In the genomic region with DNA sequence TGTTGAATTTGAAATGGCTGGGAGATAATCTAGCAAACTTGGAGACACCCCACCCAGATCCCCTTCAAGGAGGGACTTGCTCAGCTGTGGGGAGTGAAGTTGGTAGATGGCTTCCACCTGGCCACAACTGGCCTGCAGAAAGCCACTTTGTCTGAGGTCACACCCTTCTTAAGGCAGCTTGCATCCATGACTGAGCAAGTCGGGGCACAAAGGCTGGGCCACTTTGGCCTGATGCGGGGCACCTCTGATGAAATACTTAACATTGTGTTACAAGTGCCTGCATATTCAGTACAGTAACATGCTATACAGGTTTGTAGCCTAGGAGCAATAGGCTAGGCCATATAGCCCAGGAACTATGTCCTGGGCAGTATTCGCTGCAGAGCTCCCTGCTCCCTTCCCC, we compare ENCODE assay signal across 18 cellular contexts. TPM values are rescaled to one million over a fixed set of nuclear protein-coding genes. Genes with fewer than 3 reads are reported as not detected.
DNase-seq lines count a peak whose midpoint lies in the region; ATAC-seq, FAIRE-seq and TF ChIP-seq lines count a peak whose summit lies in the region.
"Had no signal": no experiment of that assay in that cellular context is flagged by ENCODE, and none has a peak within 500 bp of the region (broad histone marks: within the 10 kb centered on the region; RNA-seq: fewer than 3 reads in every experiment).

No MANE protein-coding gene starts in this region.

- no peak for TF ChIP-seq POLR2A in K562 (conservative IDR thresholded peaks at IDR 0.05)

- H3K4me1 ChIP-seq in K562 (replicated peaks in 1 of 2; ENCODE audit: control insufficient read depth in 2 of 2, insufficient read depth in 2 of 2, low read length in 2 of 2) (no peaks in the 10 kb centered on the region; a peak in 2 of 5 replicates), mesendoderm (ENCODE audit: control insufficient read depth, low read depth, low read length) (no peaks in the 10 kb centered on the region), PC-9 (replicated peaks; ENCODE audit: insufficient read depth) (peaks cover 12% of the 10 kb centered on the region)
- H3K4me1 ChIP-seq: HAP-1 had no signal

- H3K9me1 ChIP-seq in K562 (ENCODE audit: control insufficient read depth, insufficient read depth, low read length): no peaks in the 10 kb centered on the region

- peaks cover 10% of the 10 kb centered on the region; the same call in 1 of the 3 replicates for H3K36me3 ChIP-seq in K562 (ENCODE audit: control insufficient read depth, insufficient read depth, low read length)
- H3K36me3 ChIP-seq in mesendoderm (ENCODE audit: control insufficient read depth, insufficient read depth, low read length): no peaks in the 10 kb centered on the region
- no peaks in the 10 kb centered on the region for H3K36me3 ChIP-seq in PC-9 (ENCODE audit: low read depth)
- H3K36me3 ChIP-seq: HAP-1 had no signal

- H3K9me2 ChIP-seq in PC-9 (ENCODE audit: insufficient read depth): no peaks in the 10 kb centered on the region

- POLR2A ChIA-PET in K562 (lab: Yijun Ruan, JAX): interaction anchor here (4.3 kb wide), 1 partner anchor 13 kb away, joined by 18 read pairs; the partner anchor contains the start of gene RPL37A
- POLR2A ChIA-PET in PC-9 (lab: Charles Lee; ENCODE audit: unreplicated experiment): no interaction called here

- H3K79me2 ChIP-seq in K562 (ENCODE audit: control insufficient read depth, insufficient read depth, low read length) (no peaks in the 10 kb centered on the region), mesendoderm (ENCODE audit: control insufficient read depth, insufficient read depth, low read length) (no peaks in the 10 kb centered on the region), PC-9 (ENCODE audit: low read depth) (no peaks in the 10 kb centered on the region)

- peak; percentile 64 for ATAC-seq in K562
- no peak for ATAC-seq in HG02840 (IDR thresholded peaks at IDR 0.05; ENCODE audit: low FRiP score, unreplicated experiment)

- H3K79me1 ChIP-seq in mesendoderm (ENCODE audit: low read length): no peaks in the 10 kb centered on the region

- peak; percentile 12 for DNase-seq in SKM-1 treated with dmso at 0.1 percent for 144 hours (lab: John Stamatoyannopoulos, UW; ENCODE audit: unreplicated experiment)
- no peak for DNase-seq in SKM-1 (lab: John Stamatoyannopoulos, UW; ENCODE audit: unreplicated experiment)
- peak in 1 of 2 experiments; percentile 40 for DNase-seq in HL-60 (ENCODE audit: low read depth in 1 of 2, low spot score in 1 of 2)
- no peak for DNase-seq in K562 (ENCODE audit: extremely low read depth in 1 of 4, low spot score in 3 of 4)
- no peak for DNase-seq in mesendoderm
- DNase-seq in PC-9: no peak
- DNase-seq in NCI-H748 treated with DMSO at 0.1 percent for 48 hours (lab: John Stamatoyannopoulos, UW): no peak
- DNase-seq: 8988T; CD4-positive, alpha-beta memory T cell; COR-L47; DMS153; DMS79 treated with DMSO at 0.1 percent for 48 hours; GDM1 had no signal

- WGBS in K562 (ENCODE audit: insufficient coverage, low coverage, missing lambda C conversion rate): 56% methylated on average over 3 of the region's 3 CpGs
- no CpG with 5 or more reads among the region's 3 CpGs for WGBS in mesendoderm (ENCODE audit: extremely low coverage, insufficient coverage, low lambda C conversion rate)

- TF ChIP-seq EP300 in K562 (IDR thresholded peaks at IDR 0.05; ENCODE audit: low read length): no peak

- H2AK5ac ChIP-seq in mesendoderm (ENCODE audit: low read length): no peak overlapping the region

- H4K8ac ChIP-seq in mesendoderm (ENCODE audit: low read depth, low read length): no peak overlapping the region

- CTCF ChIA-PET in K562 (lab: Yijun Ruan, JAX; ENCODE audit: low intra/inter-chr PET ratio): no interaction called here
- CTCF ChIA-PET in PC-9 (lab: Charles Lee): no interaction called here

- H3K56ac ChIP-seq in mesendoderm (ENCODE audit: low read length): peak overlapping the region; percentile 2

- H3K27ac ChIP-seq in HL-60 (replicated peaks) (peak overlapping the region; percentile 65), K562 (ENCODE audit: extremely low read depth, low read depth, low read length) (no peak overlapping the region), mesendoderm (ENCODE audit: low read depth, low read length) (no peak overlapping the region), PC-9 (no peak overlapping the region)
- H3K27ac ChIP-seq: BLaER1 had no signal

- no peaks in the 10 kb centered on the region for H4K20me1 ChIP-seq in K562 (replicated peaks; ENCODE audit: control insufficient read depth, insufficient read depth, low read length)
- no peaks in the 10 kb centered on the region for H4K20me1 ChIP-seq in PC-9 (ENCODE audit: insufficient read depth)
- H4K20me1 ChIP-seq: BLaER1 had no signal

- H2AFZ ChIP-seq in K562 (ENCODE audit: low read depth, low read length): no peak overlapping the region
- no peak overlapping the region for H2AFZ ChIP-seq in PC-9

- H2BK15ac ChIP-seq in mesendoderm (replicated peaks; ENCODE audit: low read depth): no peak overlapping the region

- H3K4me2 ChIP-seq in K562 (ENCODE audit: insufficient read depth, low read length) (no peak overlapping the region), mesendoderm (ENCODE audit: low read length) (no peak overlapping the region), PC-9 (no peak overlapping the region)
- H3K4me2 ChIP-seq: BLaER1 had no signal

- in situ Hi-C loops in K562 (cut with MboI): no loop called here

- BruUV-seq in K562 (replicated peaks; lab: Mats Ljungman, UMichigan) (no TSS peak), PC-9 (replicated peaks; lab: Mats Ljungman, UMichigan) (no TSS peak)

- H3K23ac ChIP-seq in mesendoderm (ENCODE audit: low read length): no peak overlapping the region

- H3K9me3 ChIP-seq in K562 (replicated peaks; ENCODE audit: control insufficient read depth, insufficient read depth, low read depth, low read length) (no peaks in the 10 kb centered on the region), PC-9 (ENCODE audit: insufficient read depth, low read depth) (no peaks in the 10 kb centered on the region)
- H3K9me3 ChIP-seq: BLaER1, HAP-1 had no signal

- H4K5ac ChIP-seq in mesendoderm (ENCODE audit: low read length): no peak overlapping the region

- TF ChIP-seq RAD21 in K562 (CRISPR knock-in tag; conservative IDR thresholded peaks at IDR 0.05 in 1 of 2, IDR thresholded peaks at IDR 0.05 in 1 of 2): no peak

- intact Hi-C loops in K562 (cut with micrococcal nuclease): no loop called here
- intact Hi-C loops in PC-9 (cut with micrococcal nuclease; ENCODE audit: unreplicated experiment): no loop called here

- H3K18ac ChIP-seq in mesendoderm (ENCODE audit: low read length): no peak overlapping the region

- H2BK5ac ChIP-seq in mesendoderm (ENCODE audit: low read length): no peak overlapping the region

- FAIRE-seq in K562 (lab: Jason Lieb, UNC): no peak
- FAIRE-seq: D721Med, H1 had no signal

- H3K4ac ChIP-seq in mesendoderm (ENCODE audit: low read depth, low read length): no peak overlapping the region

- peaks cover under 1% of the 10 kb centered on the region; the same call in 1 of the 2 replicates for H3F3A ChIP-seq in PC-9 (ENCODE audit: insufficient read depth, low read depth)

- H3K27me3 ChIP-seq in HL-60 (ENCODE audit: insufficient read depth, poor library complexity, severe bottlenecking) (no peaks in the 10 kb centered on the region), K562 (ENCODE audit: control insufficient read depth in 2 of 2, insufficient read depth in 2 of 2, low read length in 2 of 2) (no peaks in the 10 kb centered on the region), mesendoderm (ENCODE audit: insufficient read depth, low read length, poor library complexity) (no peaks in the 10 kb centered on the region), PC-9 (ENCODE audit: insufficient read depth, low read depth) (no peaks in the 10 kb centered on the region)
- H3K27me3 ChIP-seq: BLaER1 had no signal

- H3K4me3 ChIP-seq in HL-60 (replicated peaks; ENCODE audit: insufficient read depth, low read length): no peak overlapping the region
- no peak overlapping the region for H3K4me3 ChIP-seq in K562
- H3K4me3 ChIP-seq in mesendoderm (ENCODE audit: low read length): no peak overlapping the region
- no peak overlapping the region for H3K4me3 ChIP-seq in PC-9
- H3K4me3 ChIP-seq: BLaER1, HAP-1 had no signal

- no peak overlapping the region for H2BK120ac ChIP-seq in mesendoderm (ENCODE audit: low read depth, low read length)

- no peak overlapping the region for H3K9ac ChIP-seq in K562 (ENCODE audit: insufficient read depth in 1 of 2, low read depth in 2 of 2, low read length in 2 of 2)
- H3K9ac ChIP-seq in mesendoderm (ENCODE audit: low read length): no peak overlapping the region
- H3K9ac ChIP-seq: BLaER1 had no signal

- TF ChIP-seq CTCF in HL-60 (IDR thresholded peaks at IDR 0.05; ENCODE audit: insufficient read depth, low read length) (no peak), K562 (IDR thresholded peaks at IDR 0.05 in 2 of 3, conservative IDR thresholded peaks at IDR 0.05 in 1 of 3; ENCODE audit: insufficient read depth in 2 of 3, low read depth in 1 of 3, low read length in 3 of 3) (no peak), PC-9 (conservative IDR thresholded peaks at IDR 0.05) (no peak)

TF ChIP-seq in K562, 482 proteins besides CTCF, POLR2A, EP300 and RAD21 (continues in another document):
- TF ChIP-seq, protein P1, sequence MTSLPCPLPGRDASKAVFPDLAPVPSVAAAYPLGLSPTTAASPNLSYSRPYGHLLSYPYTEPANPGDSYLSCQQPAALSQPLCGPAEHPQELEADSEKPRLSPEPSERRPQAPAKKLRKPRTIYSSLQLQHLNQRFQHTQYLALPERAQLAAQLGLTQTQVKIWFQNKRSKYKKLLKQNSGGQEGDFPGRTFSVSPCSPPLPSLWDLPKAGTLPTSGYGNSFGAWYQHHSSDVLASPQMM (CRISPR knock-in tag; IDR thresholded peaks at IDR 0.05): no peak

RNA-seq across cellular contexts. Expression of gene RPL37A, which starts 13.4 kb away (rescaled TPM):
- 189 and 251 TPM in 2 replicates for total RNA-seq in K562 (2011; cell fraction: chromatin; rRNA removed; ENCODE audit: low replicate concordance)
- 470 and 540 TPM in 2 replicates for total RNA-seq in K562 (2011; cell fraction: nucleolus; rRNA removed)
- total RNA-seq in K562 (2011; cell fraction: nucleoplasm; rRNA removed): 645 and 1,259 TPM in 2 replicates
- total RNA-seq in K562 (2014; rRNA removed) (1,954 and 2,610 TPM in 2 replicates), K562 (2014; rRNA removed; fragmentation: Illumina TruSeq; extraction: Trizol) (2,970 and 2,991 TPM in 2 replicates), K562 (2015; rRNA removed; fragmentation: Illumina TruSeq; extraction: Trizol) (3,128 and 3,349 TPM in 2 replicates), K562 (2021) (2,073 and 2,273 TPM in 2 replicates), PC-9 (2021) (2,248 and 2,378 TPM in 2 replicates)
- polyA plus RNA-seq in K562 (2011; rRNA removed) (2,373 and 2,467 TPM in 2 replicates), K562 (2014; fragmentation: Illumina TruSeq; extraction: Trizol) (2,856 and 3,318 TPM in 2 replicates), K562 (2014; fragmentation: Nextera tagmentation; extraction: Ambion mirVana) (1,000 to 10,000 TPM; 2,078 to 2,436 TPM), K562 (2014; rRNA removed) (1,938 and 2,430 TPM in 2 replicates)
- 982 and 1,470 TPM in 2 replicates for polyA plus RNA-seq in K562 (2011; cell fraction: cytosol; rRNA removed)
- 1,025 and 1,886 TPM in 2 replicates for polyA plus RNA-seq in K562 (2011; cell fraction: nucleus; rRNA removed)
- 3,284 and 4,946 TPM in 2 replicates for polyA plus RNA-seq in K562 (2012)
- 655 and 700 TPM in 2 replicates for polyA minus RNA-seq in K562 (2011; rRNA and poly(A)+ RNA removed)
- 685 and 976 TPM in 2 replicates for polyA minus RNA-seq in K562 (2011; cell fraction: cytosol; rRNA and poly(A)+ RNA removed)
- polyA minus RNA-seq in K562 (2011; cell fraction: nucleus; rRNA and poly(A)+ RNA removed): 201 and 409 TPM in 2 replicates
- polyA plus RNA-seq in mesendoderm (2013, experiment 1 of 2): 10,990 TPM
- polyA plus RNA-seq in mesendoderm (2013, experiment 2 of 2): 10,919 TPM
